Comparison of ENCODE assay signal across 21 cellular contexts in genomic region chr2:112756207-112756606, GRCh38. TPM values are rescaled to one million over a fixed set of nuclear protein-coding genes. Genes with fewer than 3 reads are reported as not detected.
"Had no signal": no experiment of that assay in that cellular context is flagged by ENCODE, and none has a peak within 500 bp of the region (broad histone marks: within the 10 kb centered on the region; RNA-seq: fewer than 3 reads in every experiment).

No MANE protein-coding gene starts in this region.

- H3K27me3 ChIP-seq: transverse colon had no signal

- ATAC-seq: left colon; stimulated activated naive B cell treated with anti-CD40 and anti-IgM and Interleukin-4, amounts not matched to agents 10 μg/mL and 1 μg/mL and 100 μg/mL, for 72 hours had no signal

- H3K9me3 ChIP-seq: transverse colon had no signal

- H3K27me3 Mint-ChIP-seq: activated B cell treated with CpG ODN at 0.5 μM for 24 hours; activated naive CD8-positive, alpha-beta T cell treated with anti-CD3 and anti-CD28 coated beads, Interleukin-2, amount 10 ng/mL, durations not matched to agents 7 days and 5 days; brain; dendritic cell treated with granulocyte-macrophage colony-stimulating factor and Interleukin-4, amounts not matched to agents 40 ng/mL and 50 ng/mL, for 4 days; naive B cell; stimulated activated naive B cell treated with anti-CD40 and anti-IgM and Interleukin-4, amounts not matched to agents 10 μg/mL and 1 μg/mL and 100 μg/mL, for 72 hours had no signal

- H3K36me3 Mint-ChIP-seq: naive B cell; stimulated activated naive B cell treated with anti-CD40 and anti-IgM and Interleukin-4, amounts not matched to agents 10 μg/mL and 1 μg/mL and 100 μg/mL, for 72 hours had no signal

- H3K27ac ChIP-seq: transverse colon had no signal

- H3K36me3 ChIP-seq: transverse colon had no signal

- FAIRE-seq: TTC549 had no signal

- H3K9me3 Mint-ChIP-seq: activated B cell treated with CpG ODN at 0.5 μM for 24 hours; brain; dendritic cell treated with granulocyte-macrophage colony-stimulating factor and Interleukin-4, amounts not matched to agents 40 ng/mL and 50 ng/mL, for 4 days; naive B cell; stimulated activated naive B cell treated with anti-CD40 and anti-IgM and Interleukin-4, amounts not matched to agents 10 μg/mL and 1 μg/mL and 100 μg/mL, for 72 hours had no signal

- DNase-seq: activated B cell treated with CpG ODN at 0.5 μM for 24 hours; activated naive CD4-positive, alpha-beta T cell; activated naive CD8-positive, alpha-beta T cell treated with anti-CD3 and anti-CD28 coated beads, Interleukin-2, amount 10 ng/mL, durations not matched to agents 7 days and 5 days; effector memory CD4-positive, alpha-beta T cell; foreskin melanocyte; left colon; naive B cell; posterior cingulate gyrus; stimulated activated CD4-positive, alpha-beta T cell treated with anti-CD3 and anti-CD28 coated beads, Interleukin-2, amount 100 ng/mL, for 48 hours; stimulated activated naive B cell treated with anti-CD40 and anti-IgM and Interleukin-4, amounts not matched to agents 10 μg/mL and 1 μg/mL and 100 μg/mL, for 72 hours; transverse colon had no signal

- H3K4me3 Mint-ChIP-seq: activated B cell treated with CpG ODN at 0.5 μM for 24 hours; activated naive CD8-positive, alpha-beta T cell treated with anti-CD3 and anti-CD28 coated beads, Interleukin-2, amount 10 ng/mL, durations not matched to agents 7 days and 5 days; brain; dendritic cell treated with granulocyte-macrophage colony-stimulating factor and Interleukin-4, amounts not matched to agents 40 ng/mL and 50 ng/mL, for 4 days; naive B cell; stimulated activated naive B cell treated with anti-CD40 and anti-IgM and Interleukin-4, amounts not matched to agents 10 μg/mL and 1 μg/mL and 100 μg/mL, for 72 hours had no signal

- H3K27ac Mint-ChIP-seq: activated B cell treated with CpG ODN at 0.5 μM for 24 hours; activated naive CD8-positive, alpha-beta T cell treated with anti-CD3 and anti-CD28 coated beads, Interleukin-2, amount 10 ng/mL, durations not matched to agents 7 days and 5 days; dendritic cell treated with granulocyte-macrophage colony-stimulating factor and Interleukin-4, amounts not matched to agents 40 ng/mL and 50 ng/mL, for 4 days; stimulated activated naive B cell treated with anti-CD40 and anti-IgM and Interleukin-4, amounts not matched to agents 10 μg/mL and 1 μg/mL and 100 μg/mL, for 72 hours had no signal

- H3K4me3 ChIP-seq: lung, transverse colon had no signal

RNA-seq across cellular contexts. Expression of gene IL1A, which starts 28.1 kb away (rescaled TPM):
- total RNA-seq: activated naive CD8-positive, alpha-beta T cell treated with anti-CD3 and anti-CD28 coated beads, Interleukin-2, amount 10 ng/mL, durations not matched to agents 7 days and 5 days; skeletal muscle tissue; subcutaneous adipose tissue; transverse colon had no signal

RNA-seq across cellular contexts. Expression of gene NT5DC4, which starts 35.4 kb away (rescaled TPM):
- total RNA-seq: activated CD8-positive, alpha-beta memory T cell treated with anti-CD3 and anti-CD28 coated beads for 36 hours; activated naive CD8-positive, alpha-beta T cell treated with anti-CD3 and anti-CD28 coated beads, Interleukin-2, amount 10 ng/mL, durations not matched to agents 7 days and 5 days; fibroblast of lung; left colon; mononuclear cell; skeletal muscle tissue; subcutaneous adipose tissue; T-helper 1 cell treated with Interleukin-12 subunit alpha and Interleukin-12 subunit beta and Interleukin-4 antibody, amounts not matched to agents 30 ng/mL and 1 ng/mL, for 36 hours; transverse colon had no signal
- polyA plus RNA-seq: fibroblast of lung had no signal
